7 cellular contexts compared by ENCODE assay signal in the genomic region with DNA sequence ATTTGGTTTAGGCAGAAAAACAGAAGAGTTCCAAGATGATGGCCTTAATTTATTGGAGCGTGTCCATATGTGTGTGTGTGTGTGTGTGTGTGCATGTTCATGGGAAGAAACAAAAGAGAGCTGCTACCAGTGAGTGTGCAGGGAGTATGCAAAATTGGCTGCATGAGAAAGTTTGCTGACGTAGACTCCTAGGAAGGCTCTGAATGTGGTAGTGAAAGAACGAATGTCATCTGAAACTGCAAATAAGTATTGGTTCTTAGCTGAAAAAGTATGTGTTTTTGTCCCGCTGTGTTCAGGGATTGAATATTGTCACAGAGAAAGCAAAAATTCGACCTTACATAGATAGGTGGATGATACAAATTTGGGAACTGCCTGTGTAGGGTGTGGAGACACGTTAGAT.
"Had no signal": no experiment of that assay in that cellular context is flagged by ENCODE, and none has a peak within 500 bp of the region (broad histone marks: within the 10 kb centered on the region; RNA-seq: fewer than 3 reads in every experiment).

No MANE protein-coding gene starts in this region.

- DNase-seq: GDM1, GF-D8 had no signal

- FAIRE-seq: G401.6, GM12891, GM12892, GM18507, GM19239 had no signal
